In the genomic region with DNA sequence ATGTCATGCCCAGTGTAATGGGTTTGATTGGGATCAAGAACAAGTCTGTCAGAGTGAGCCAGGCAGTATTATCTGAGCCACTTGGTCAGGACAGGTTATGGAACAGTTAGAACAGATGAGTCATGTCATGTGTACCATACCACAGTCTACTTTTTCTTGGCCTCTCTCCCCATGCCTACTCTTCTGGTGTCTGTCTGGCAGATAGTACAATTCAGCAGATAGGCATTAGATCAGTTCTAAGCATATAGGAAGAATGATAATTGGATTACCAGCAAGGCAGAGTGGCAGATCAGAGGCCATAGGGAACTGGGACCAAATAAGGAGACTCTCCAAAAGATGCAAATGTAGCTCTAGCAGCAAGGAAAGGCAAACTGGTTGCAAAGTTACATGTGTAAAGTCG, we compare ENCODE assay signal across 8 cellular contexts. TPM values are rescaled to one million over a fixed set of nuclear protein-coding genes. Genes with fewer than 3 reads are reported as not detected.
A peak's percentile ranks its signal among the peaks of the same experiment; 100 is the strongest.
DNase-seq lines count a peak whose midpoint lies in the region; ATAC-seq, FAIRE-seq and TF ChIP-seq lines count a peak whose summit lies in the region.

No MANE protein-coding gene starts in this region.

- no peak overlapping the region for H3K4me3 ChIP-seq in bronchial epithelial cell (ENCODE audit: low read depth, low read length)

- ATAC-seq in GM19351 (IDR thresholded peaks at IDR 0.05; ENCODE audit: unreplicated experiment) (peak; percentile 56), HG03565 (IDR thresholded peaks at IDR 0.05; ENCODE audit: unreplicated experiment) (peak; percentile 43), HG03571 (IDR thresholded peaks at IDR 0.05; ENCODE audit: unreplicated experiment) (no peak)

- H3K27me3 ChIP-seq in bronchial epithelial cell (ENCODE audit: control insufficient read depth, insufficient read depth, low read length), result no peaks in the 10 kb centered on the region

- TF ChIP-seq CTCF in bronchial epithelial cell (IDR thresholded peaks at IDR 0.05; ENCODE audit: insufficient read depth, low read length, severe bottlenecking), result no peak

- H3K36me3 ChIP-seq in bronchial epithelial cell (ENCODE audit: control insufficient read depth, insufficient read depth, low read length), result no peaks in the 10 kb centered on the region

- DNase-seq in bronchial epithelial cell (ENCODE audit: low read depth), result peak; percentile 80
- DNase-seq in non-pigmented ciliary epithelial cell (ENCODE audit: low read depth), result peak; percentile 54
- DNase-seq in NCI-H2227 treated with DMSO at 0.1 percent for 48 hours (lab: John Stamatoyannopoulos, UW), result no peak
- DNase-seq in superior temporal gyrus (ENCODE audit: extremely low spot score), result no peak
- DNase-seq in HuH-7 (ENCODE audit: low spot score), result no peak

- peak; percentile 75 for FAIRE-seq in bronchial epithelial cell (lab: Jason Lieb, UNC)

RNA-seq across cellular contexts. Expression of a gene that starts 30.5 kb away (rescaled TPM):
- 28.9 and 29.5 TPM in 2 replicates for total RNA-seq in bronchial epithelial cell

Comparison
In these comparisons a context has a peak if more than half of its experiments do, and no peak if none do; other contexts are left out.
1. DNase-seq: peak in bronchial epithelial cell (single experiment) and non-pigmented ciliary epithelial cell (single experiment); none in NCI-H2227 treated with DMSO at 0.1 percent for 48 hours (single experiment), superior temporal gyrus (single experiment) and HuH-7 (single experiment).